11 cellular contexts compared by ENCODE assay signal in genomic region chr6:43175676-43176422, GRCh38. TPM values are rescaled to one million over a fixed set of nuclear protein-coding genes. Genes with fewer than 3 reads are reported as not detected.
DNase-seq lines count a peak whose midpoint lies in the region; ATAC-seq and TF ChIP-seq lines count a peak whose summit lies in the region.
"Had no signal": no experiment of that assay in that cellular context is flagged by ENCODE, and none has a peak within 500 bp of the region (broad histone marks: within the 10 kb centered on the region; RNA-seq: fewer than 3 reads in every experiment).

No MANE protein-coding gene starts in this region.

- peak overlapping the region; percentile 74 to 96 (median 93) for H3K27ac Mint-ChIP-seq in CD14-positive monocyte
- H3K27ac Mint-ChIP-seq in H9: no peak overlapping the region; a peak in 1 of 7 replicates

- intact Hi-C loops in CD14-positive monocyte (cut with micrococcal nuclease): loop anchor here (2.0 to 10.0 kb wide), 5 partner anchors 69 to 431 kb away; partner anchors contain the start of genes KLC4 (in 2 of the 2), MRPL2 (in 2 of the 2), CUL7 (in 1 of the 2) and LRRC73 (in 1 of the 2)
- intact Hi-C loops in esophagus muscularis mucosa (cut with DNase I): loop anchor here (10.0 kb wide), 1 partner anchor 339 kb away; the partner anchor contains the start of genes LRRC73, POLR1C and YIPF3
- intact Hi-C loops in psoas muscle (cut with DNase I): no loop called here

- TF ChIP-seq CTCF in CD14-positive monocyte (IDR thresholded peaks at IDR 0.05): no peak
- TF ChIP-seq CTCF in esophagus muscularis mucosa (IDR thresholded peaks at IDR 0.05): no peak
- no peak for TF ChIP-seq CTCF in psoas muscle (IDR thresholded peaks at IDR 0.05)
- no peak for TF ChIP-seq CTCF in H9 (conservative IDR thresholded peaks at IDR 0.05)

- no peak overlapping the region for H3K14ac ChIP-seq in H9 (ENCODE audit: insufficient read depth, low read length)

- TF ChIP-seq EP300 in esophagus muscularis mucosa (IDR thresholded peaks at IDR 0.05): no peak

- H3K9me3 ChIP-seq in esophagus muscularis mucosa (no peaks in the 10 kb centered on the region), psoas muscle (no peaks in the 10 kb centered on the region), H9 (ENCODE audit: control insufficient read depth, low read depth, low read length) (no peaks in the 10 kb centered on the region)
- H3K9me3 ChIP-seq: ovary had no signal

- H3K27me3 ChIP-seq in esophagus muscularis mucosa (no peaks in the 10 kb centered on the region), psoas muscle (ENCODE audit: insufficient read depth in 3 of 3, low read length in 2 of 3) (no peaks in the 10 kb centered on the region), H9 (ENCODE audit: insufficient read depth, low read length) (no peaks in the 10 kb centered on the region)
- H3K27me3 ChIP-seq: ovary had no signal

- no peak overlapping the region for H2BK120ac ChIP-seq in H9 (ENCODE audit: low read depth, low read length, poor library complexity, severe bottlenecking)

- no peak overlapping the region for H3K18ac ChIP-seq in H9 (ENCODE audit: insufficient read length, low read depth, low read length)

- H3K27me3 Mint-ChIP-seq in CD14-positive monocyte (ENCODE audit: low read depth in 3 of 3) (peaks cover 0 to 1% (median 0%) of the 10 kb centered on the region in 3 donors), H9 (ENCODE audit: low read depth) (peaks cover 3% of the 10 kb centered on the region)
- H3K27me3 Mint-ChIP-seq: activated naive CD4-positive, alpha-beta T cell treated with anti-CD3 and anti-CD28 coated beads, Interleukin-2, amount 50 U/mL, for 24 hours had no signal

- no peak overlapping the region for H4K5ac ChIP-seq in H9 (ENCODE audit: insufficient read length, low read depth, low read length)

- no peak overlapping the region for H3K4me2 ChIP-seq in H9 (ENCODE audit: insufficient read depth, insufficient read length, low read length)

- no peak for ATAC-seq in psoas muscle
- no peak for ATAC-seq in GM21723 (IDR thresholded peaks at IDR 0.05; ENCODE audit: unreplicated experiment)
- ATAC-seq: Panc1 had no signal

- peaks cover 14% of the 10 kb centered on the region for H3K23me2 ChIP-seq in H9 (ENCODE audit: insufficient read length, low read depth, low read length, poor library complexity, severe bottlenecking)

- H2AFZ ChIP-seq in H9 (ENCODE audit: low read length): no peak overlapping the region

- H3K23ac ChIP-seq in H9 (ENCODE audit: insufficient read length, low read depth, low read length): no peak overlapping the region

- no peak overlapping the region for H2BK12ac ChIP-seq in H9 (ENCODE audit: insufficient read length, low read depth, low read length)

- H3K27ac ChIP-seq in esophagus muscularis mucosa (replicated peaks in 1 of 4) (peak overlapping the region; percentile 98 to 100 (median 99)), psoas muscle (peak overlapping the region; percentile 97), H9 (ENCODE audit: insufficient read length, low read depth, low read length) (no peak overlapping the region)
- H3K27ac ChIP-seq: ovary had no signal

- H3K4me1 ChIP-seq in esophagus muscularis mucosa (peaks cover 31 to 57% (median 47%) of the 10 kb centered on the region in 4 donors), psoas muscle (peaks cover 34% of the 10 kb centered on the region), H9 (ENCODE audit: insufficient read depth, low read length) (peaks cover 4% of the 10 kb centered on the region; the same call in 1 of the 2 replicates)

- H3K4me3 Mint-ChIP-seq in CD14-positive monocyte (no peak overlapping the region), H9 (no peak overlapping the region)

- H3K4me3 ChIP-seq in esophagus muscularis mucosa (no peak overlapping the region), psoas muscle (no peak overlapping the region)
- H3K4me3 ChIP-seq: ovary had no signal

- H3K36me3 Mint-ChIP-seq in CD14-positive monocyte: peaks cover 44 to 60% of the 10 kb centered on the region in 2 donors
- H3K36me3 Mint-ChIP-seq in H9 (ENCODE audit: insufficient read depth in 1 of 3, low read depth in 3 of 3): peaks cover 38 to 56% (median 55%) of the 10 kb centered on the region in 3 experiments

- no peaks in the 10 kb centered on the region for H4K20me1 ChIP-seq in H9 (ENCODE audit: control insufficient read depth, insufficient read depth, insufficient read length)

- H2BK5ac ChIP-seq in H9 (ENCODE audit: insufficient read length, low read length): no peak overlapping the region

- H3K4me1 Mint-ChIP-seq in CD14-positive monocyte (peaks cover 34% of the 10 kb centered on the region), H9 (peaks cover 27 to 28% of the 10 kb centered on the region in 2 experiments)

- H3T11ph ChIP-seq in H9 (ENCODE audit: low read length): no peak overlapping the region

- H4K8ac ChIP-seq in H9 (replicated peaks; ENCODE audit: insufficient read length, low read depth, low read length): no peak overlapping the region

- H4K91ac ChIP-seq in H9 (ENCODE audit: insufficient read length, low read depth, low read length): no peak overlapping the region

- DNase-seq in CD14-positive monocyte (ENCODE audit: low spot score) (no peak), LHCN-M2 (ENCODE audit: low read depth) (peak; percentile 82), esophagus muscularis mucosa (ENCODE audit: extremely low spot score) (no peak), psoas muscle (no peak), T1000 (lab: John Stamatoyannopoulos, UW) (no peak), H9 (no peak)
- no peak for DNase-seq in activated CD4-positive, CD25-positive, alpha-beta regulatory T cell treated with anti-CD3 and anti-CD28 coated beads, Interleukin-2, amount 50 U/mL, for 72 hours
- DNase-seq: ovary had no signal

- no peak overlapping the region for H3K56ac ChIP-seq in H9 (ENCODE audit: insufficient read length, low read depth, low read length)

- no peak overlapping the region for H2AK5ac ChIP-seq in H9 (ENCODE audit: insufficient read length, low read length)

- no peak overlapping the region for H2BK15ac ChIP-seq in H9 (ENCODE audit: low read depth, low read length)

- peaks cover 4% of the 10 kb centered on the region for H3K79me1 ChIP-seq in H9 (ENCODE audit: insufficient read depth, low read depth, low read length, poor library complexity, severe bottlenecking)

- 88% methylated on average over 10 of the region's 11 CpGs for WGBS in esophagus muscularis mucosa
- 89 to 93% (median 91%) methylated on average over 11 of the region's 11 CpGs for WGBS in psoas muscle, 3 donors
- WGBS in H9 (ENCODE audit: extremely low coverage, insufficient read length, low lambda C conversion rate): no CpG with 5 or more reads among the region's 11 CpGs

- no peak overlapping the region for H3K9ac ChIP-seq in H9 (ENCODE audit: extremely low read depth, insufficient read length, low read length)

- H3K79me2 ChIP-seq in H9 (ENCODE audit: insufficient read depth, low read length): peaks cover 2% of the 10 kb centered on the region; the same call in 1 of the 2 replicates

- H3K36me3 ChIP-seq in esophagus muscularis mucosa (peaks cover 44 to 58% (median 53%) of the 10 kb centered on the region in 4 donors), psoas muscle (ENCODE audit: insufficient read depth in 1 of 2, low read depth in 1 of 2) (peaks cover 11 to 57% of the 10 kb centered on the region in 2 donors)
- H3K36me3 ChIP-seq: ovary had no signal

- no peak overlapping the region for H2BK20ac ChIP-seq in H9 (ENCODE audit: low read depth, low read length, poor library complexity, severe bottlenecking)

- no peak overlapping the region for H3K4ac ChIP-seq in H9 (ENCODE audit: low read depth, low read length)

- H3K9me3 Mint-ChIP-seq in CD14-positive monocyte (no peaks in the 10 kb centered on the region), H9 (no peaks in the 10 kb centered on the region)
- H3K9me3 Mint-ChIP-seq: activated naive CD4-positive, alpha-beta T cell treated with anti-CD3 and anti-CD28 coated beads, Interleukin-2, amount 50 U/mL, for 24 hours had no signal

- TF ChIP-seq POLR2A in esophagus muscularis mucosa (IDR thresholded peaks at IDR 0.05; ENCODE audit: low read depth): no peak

RNA-seq across cellular contexts. Expression of gene SRF, which starts 4.8 kb away (rescaled TPM):
- polyA plus RNA-seq in CD14-positive monocyte: 1 to 10 TPM; 3.6 to 3.8 TPM
- 29.5 and 36.5 TPM in 2 replicates for total RNA-seq in LHCN-M2 (2014; rRNA removed)
- polyA plus RNA-seq in LHCN-M2 (2012): 27.1 TPM
- total RNA-seq in esophagus muscularis mucosa: 100 to 1,000 TPM; 111 to 183 (median 153) TPM
- 10 to 100 TPM; 36.4 to 46.6 (median 40.1) TPM for total RNA-seq in psoas muscle
- 10 to 100 TPM; 26.3 to 57.7 (median 34.7) TPM for polyA plus RNA-seq in psoas muscle
- 57.5 and 59.7 TPM in 2 replicates for total RNA-seq in H9 (2021)

RNA-seq across cellular contexts. Expression of gene CUL9, which starts 6.1 kb away (rescaled TPM):
- 1 to 10 TPM; 2.9 to 3.8 TPM for polyA plus RNA-seq in CD14-positive monocyte
- total RNA-seq in LHCN-M2 (2014; rRNA removed): 25.7 and 26.8 TPM in 2 replicates
- polyA plus RNA-seq in LHCN-M2 (2012): 17.2 TPM
- 10 to 100 TPM; 21.5 to 46.6 (median 33.6) TPM for total RNA-seq in esophagus muscularis mucosa
- total RNA-seq in psoas muscle: 10 to 100 TPM in 2 of 4 donors, 1 to 10 TPM in 2; 6.5 to 10.9 (median 9.6) TPM
- polyA plus RNA-seq in psoas muscle: 10 to 100 TPM in 2 of 3 donors, 1 to 10 TPM in 1; 6.3 to 10.8 (median 10.7) TPM
- 15.2 and 15.5 TPM in 2 replicates for total RNA-seq in H9 (2021)

RNA-seq across cellular contexts. Expression of gene DNPH1, which starts 53.4 kb away (rescaled TPM):
- polyA plus RNA-seq in CD14-positive monocyte (10 to 100 TPM; 42.7 to 55.4 TPM), psoas muscle (10 to 100 TPM; 52.5 to 83.6 (median 55.9) TPM)
- total RNA-seq in LHCN-M2 (2014; rRNA removed) (102 and 103 TPM in 2 replicates), esophagus muscularis mucosa (10 to 100 TPM; 60.5 to 70.2 (median 65.3) TPM), psoas muscle (10 to 100 TPM; 20.7 to 61.9 (median 37.2) TPM), H9 (2021) (47.0 and 56.2 TPM in 2 replicates)
- 76.0 TPM for polyA plus RNA-seq in LHCN-M2 (2012)

Comparison
In these comparisons a context has a peak if more than half of its experiments do, and no peak if none do; other contexts are left out.
1. H3K27ac Mint-ChIP-seq: peak in CD14-positive monocyte (7 of 7); none in H9 (0 of 3).
2. intact Hi-C loops: an anchor here in CD14-positive monocyte (2.0 to 10.0 kb wide) and esophagus muscularis mucosa (10.0 kb wide); none called in psoas muscle.